Comparison of ENCODE assay signal across 14 cellular contexts in the genomic region with DNA sequence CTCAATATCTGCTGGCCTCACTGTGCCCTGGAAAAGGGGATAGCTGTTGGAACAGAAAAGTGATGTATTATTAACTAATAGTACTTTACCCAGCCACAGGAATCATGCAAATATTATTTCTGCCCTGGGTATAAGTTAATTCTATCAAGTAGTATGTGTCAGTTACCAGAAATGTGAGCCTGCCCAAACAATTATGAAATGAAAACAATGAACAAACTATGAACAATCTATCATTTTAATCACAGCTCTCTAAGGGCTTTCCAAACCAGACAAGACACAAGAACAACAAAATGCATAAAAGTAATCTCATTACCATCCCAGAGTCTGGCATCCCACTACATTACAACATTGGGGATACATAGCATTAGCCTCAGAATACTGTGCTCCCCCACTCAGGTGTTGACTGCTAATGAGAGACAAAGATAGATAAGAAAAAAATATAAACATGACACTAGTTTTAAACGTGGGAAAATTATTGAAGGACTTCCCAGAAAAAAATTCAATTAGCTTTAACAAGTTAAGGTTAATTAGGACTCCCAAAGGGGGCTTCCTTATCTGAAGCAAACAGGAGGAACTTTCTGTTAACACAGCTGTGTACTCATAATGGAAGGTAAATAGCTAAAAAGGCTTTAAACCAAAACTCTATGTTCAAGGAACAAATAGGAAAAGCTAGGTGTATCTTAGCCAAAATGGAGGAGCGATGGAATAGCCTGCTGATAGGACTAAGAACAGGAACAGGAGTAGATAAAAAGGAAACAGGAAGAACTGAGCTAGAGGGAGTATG. TPM values are rescaled to one million over a fixed set of nuclear protein-coding genes. Genes with fewer than 3 reads are reported as not detected.
DNase-seq lines count a peak whose midpoint lies in the region; ATAC-seq and TF ChIP-seq lines count a peak whose summit lies in the region.
"Had no signal": no experiment of that assay in that cellular context is flagged by ENCODE, and none has a peak within 500 bp of the region (broad histone marks: within the 10 kb centered on the region; RNA-seq: fewer than 3 reads in every experiment).

No MANE protein-coding gene starts in this region.

- H3K4me3 Mint-ChIP-seq in CD4-positive, alpha-beta memory T cell = peak overlapping the region; percentile 54 to 97 (median 80)
- H3K4me3 Mint-ChIP-seq in naive thymus-derived CD8-positive, alpha-beta T cell = peak overlapping the region; percentile 40 to 99 (median 90)

- CTCF ChIA-PET in CD4-positive, alpha-beta memory T cell (lab: Charles Lee; ENCODE audit: partially characterized antibody) = interaction anchor here (1.4 to 5.6 kb wide), 4 partner anchors 17 to 47 kb away, joined by 3 to 53 read pairs (median 16); partner anchors contain the start of gene EXD2
- CTCF ChIA-PET in HEK293 (lab: Yijun Ruan, JAX) = interaction anchor here (0.6 to 4.4 kb wide), 7 partner anchors 9 to 832 kb away, joined by 3 to 24 read pairs (median 7); no protein-coding TSS in a partner anchor

- H3K9me3 Mint-ChIP-seq in CD4-positive, alpha-beta memory T cell = peaks cover 0 to 5% (median 0%) of the 10 kb centered on the region in 8 donors
- no peaks in the 10 kb centered on the region for H3K9me3 Mint-ChIP-seq in naive thymus-derived CD8-positive, alpha-beta T cell

- TF ChIP-seq CTCF in HEK293 (tag by site-specific recombination; IDR thresholded peaks at IDR 0.05) (no peak), adrenal gland (IDR thresholded peaks at IDR 0.05) (no peak)

- H3K27me3 Mint-ChIP-seq in CD4-positive, alpha-beta memory T cell = peaks cover 0 to 2% of the 10 kb centered on the region in 2 donors
- H3K27me3 Mint-ChIP-seq in naive thymus-derived CD8-positive, alpha-beta T cell = no peaks in the 10 kb centered on the region

- no peak for TF ChIP-seq POLR2A in adrenal gland (IDR thresholded peaks at IDR 0.05)

- peaks cover 63% of the 10 kb centered on the region for H3K4me1 ChIP-seq in CD4-positive, alpha-beta memory T cell (ENCODE audit: insufficient read depth, low read length)
- H3K4me1 ChIP-seq in HEK293 (ENCODE audit: control insufficient read depth, insufficient read depth, low read length) = peaks cover 19% of the 10 kb centered on the region
- H3K4me1 ChIP-seq in adrenal gland (replicated peaks in 1 of 2) = peaks cover 6 to 56% of the 10 kb centered on the region in 2 donors

- peak overlapping the region in 6 of 7 donors; percentile 3 to 91 (median 64) for H3K27ac Mint-ChIP-seq in CD4-positive, alpha-beta memory T cell
- peak overlapping the region in 9 of 10 donors; percentile 4 to 88 (median 69) for H3K27ac Mint-ChIP-seq in naive thymus-derived CD8-positive, alpha-beta T cell

- no peak for ATAC-seq in naive thymus-derived CD8-positive, alpha-beta T cell
- no peak for ATAC-seq in HG03342 (IDR thresholded peaks at IDR 0.05; ENCODE audit: unreplicated experiment)
- ATAC-seq: HCT116 had no signal

- no peak overlapping the region for H3K4me3 ChIP-seq in CD4-positive, alpha-beta memory T cell (ENCODE audit: low read length in 2 of 2)
- H3K4me3 ChIP-seq in HEK293 (ENCODE audit: low read depth, low read length) = no peak overlapping the region
- no peak overlapping the region for H3K4me3 ChIP-seq in adrenal gland
- H3K4me3 ChIP-seq: lung had no signal

- WGBS in adrenal gland, 4 donors = 37 to 48% (median 45%) methylated on average over 2 of the region's 2 CpGs

- H3K36me3 ChIP-seq in CD4-positive, alpha-beta memory T cell (ENCODE audit: insufficient read depth, low read length) = peaks cover 8% of the 10 kb centered on the region
- H3K36me3 ChIP-seq in HEK293 (ENCODE audit: control insufficient read depth in 2 of 2, insufficient read depth in 1 of 2, low read length in 2 of 2) (peaks cover 0 to 23% of the 10 kb centered on the region in 2 experiments; a peak in 2 of 3 replicates), adrenal gland (replicated peaks in 1 of 2) (peaks cover 0 to 5% of the 10 kb centered on the region in 2 donors)
- H3K36me3 ChIP-seq: ascending aorta had no signal

- no peak for DNase-seq in CD4-positive, alpha-beta memory T cell
- DNase-seq in adrenal gland (no peak), NOMO-1 (lab: John Stamatoyannopoulos, UW; ENCODE audit: unreplicated experiment in 2 of 2) (no peak), substantia nigra (lab: John Stamatoyannopoulos, UW) (no peak), NOMO-1 treated with dmso at 0.1 percent for 144 hours (lab: John Stamatoyannopoulos, UW; ENCODE audit: unreplicated experiment) (no peak)
- no peak for DNase-seq in naive thymus-derived CD8-positive, alpha-beta T cell
- DNase-seq: esophagus squamous epithelium, NCI-H1105 treated with DMSO at 0.1 percent for 48 hours, small intestine had no signal

- intact Hi-C loops in CD4-positive, alpha-beta memory T cell (cut with micrococcal nuclease) = loop anchor here (5.0 kb wide), 3 partner anchors 93 to 1907 kb away; partner anchors contain the start of genes PALS1 and SUSD6
- intact Hi-C loops in adrenal gland (cut with DNase I) = no loop called here

- POLR2A ChIA-PET in CD4-positive, alpha-beta memory T cell (lab: Charles Lee; ENCODE audit: partially characterized antibody) = interaction anchor here (0.9 to 1.1 kb wide), 2 partner anchors 17 to 248 kb away, joined by 4 to 5 read pairs; partner anchors contain the start of genes ERH and SLC39A9
- POLR2A ChIA-PET in HEK293 (lab: Yijun Ruan, JAX) = no interaction called here
- POLR2A ChIA-PET in naive thymus-derived CD8-positive, alpha-beta T cell (lab: Charles Lee) = interaction anchor here (0.6 to 0.8 kb wide), 2 partner anchors 42 to 249 kb away, joined by 3 to 4 read pairs; partner anchors contain the start of genes ERH, EXD2 and SLC39A9

- peaks cover 43 to 68% (median 54%) of the 10 kb centered on the region in 4 donors for H3K4me1 Mint-ChIP-seq in CD4-positive, alpha-beta memory T cell
- H3K4me1 Mint-ChIP-seq in naive thymus-derived CD8-positive, alpha-beta T cell = peaks cover 31 to 66% (median 63%) of the 10 kb centered on the region in 4 donors

- no peak overlapping the region for H3K27ac ChIP-seq in CD4-positive, alpha-beta memory T cell (ENCODE audit: low read depth, low read length)
- H3K27ac ChIP-seq in HEK293 (ENCODE audit: extremely low read depth, low read depth, low read length) (no peak overlapping the region), adrenal gland (peak overlapping the region in 4 of 5 donors; percentile 9 to 14 (median 10)), substantia nigra (ENCODE audit: low read depth, low read length, poor library complexity, severe bottlenecking) (no peak overlapping the region)

- no peaks in the 10 kb centered on the region for H3K27me3 ChIP-seq in CD4-positive, alpha-beta memory T cell (ENCODE audit: insufficient read depth, low read length)
- H3K27me3 ChIP-seq in adrenal gland = no peaks in the 10 kb centered on the region
- H3K27me3 ChIP-seq: ascending aorta, esophagus squamous epithelium had no signal

- H3K36me3 Mint-ChIP-seq in CD4-positive, alpha-beta memory T cell = peaks cover 22 to 41% of the 10 kb centered on the region in 2 donors
- peaks cover 0 to 50% (median 11%) of the 10 kb centered on the region in 3 donors for H3K36me3 Mint-ChIP-seq in naive thymus-derived CD8-positive, alpha-beta T cell

- no peaks in the 10 kb centered on the region for H3K9me3 ChIP-seq in CD4-positive, alpha-beta memory T cell (ENCODE audit: control insufficient read depth in 1 of 2, low read length in 2 of 2)
- H3K9me3 ChIP-seq in HEK293 (ENCODE audit: control insufficient read depth, insufficient read depth, low read depth, low read length) (no peaks in the 10 kb centered on the region), adrenal gland (replicated peaks in 1 of 3) (no peaks in the 10 kb centered on the region)
- H3K9me3 ChIP-seq: ascending aorta, esophagus squamous epithelium had no signal

TF ChIP-seq in HEK293, 187 proteins besides CTCF, POLR2A, EP300 and RAD21 (continues in another document):
- TF ChIP-seq ZNF792 (tag by site-specific recombination; IDR thresholded peaks at IDR 0.05) (no peak), YY2 (tag by site-specific recombination; IDR thresholded peaks at IDR 0.05) (no peak)
- TF ChIP-seq, protein P1, sequence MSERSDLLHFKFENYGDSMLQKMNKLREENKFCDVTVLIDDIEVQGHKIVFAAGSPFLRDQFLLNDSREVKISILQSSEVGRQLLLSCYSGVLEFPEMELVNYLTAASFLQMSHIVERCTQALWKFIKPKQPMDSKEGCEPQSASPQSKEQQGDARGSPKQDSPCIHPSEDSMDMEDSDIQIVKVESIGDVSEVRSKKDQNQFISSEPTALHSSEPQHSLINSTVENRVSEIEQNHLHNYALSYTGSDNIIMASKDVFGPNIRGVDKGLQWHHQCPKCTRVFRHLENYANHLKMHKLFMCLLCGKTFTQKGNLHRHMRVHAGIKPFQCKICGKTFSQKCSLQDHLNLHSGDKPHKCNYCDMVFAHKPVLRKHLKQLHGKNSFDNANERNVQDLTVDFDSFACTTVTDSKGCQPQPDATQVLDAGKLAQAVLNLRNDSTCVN (tag by site-specific recombination; optimal IDR thresholded peaks at IDR 0.05) = no peak

RNA-seq across cellular contexts. Expression of gene DCAF5, which starts 3.3 kb away (rescaled TPM):
- total RNA-seq in CD4-positive, alpha-beta memory T cell = 10 to 100 TPM; 69.3 to 75.7 TPM
- 10 to 100 TPM; 54.4 to 73.4 TPM for polyA plus RNA-seq in CD4-positive, alpha-beta memory T cell
- 10 to 100 TPM; 19.9 to 48.0 (median 38.0) TPM for total RNA-seq in adrenal gland
- 10 to 100 TPM; 27.9 to 38.2 (median 34.1) TPM for polyA plus RNA-seq in adrenal gland
- 10 to 100 TPM; 74.2 to 78.8 TPM for total RNA-seq in naive thymus-derived CD8-positive, alpha-beta T cell
- polyA plus RNA-seq in naive thymus-derived CD8-positive, alpha-beta T cell = 10 to 100 TPM; 73.1 to 87.2 (median 79.1) TPM

RNA-seq across cellular contexts. Expression of gene EXD2, which starts 41.6 kb away (rescaled TPM):
- total RNA-seq in CD4-positive, alpha-beta memory T cell = 10 to 100 TPM; 14.3 to 15.7 TPM
- 1 to 10 TPM; 4.6 to 8.9 TPM for polyA plus RNA-seq in CD4-positive, alpha-beta memory T cell
- 10 to 100 TPM; 11.2 to 23.0 (median 16.7) TPM for total RNA-seq in adrenal gland
- polyA plus RNA-seq in adrenal gland = 10 to 100 TPM in 1 of 3 donors, 1 to 10 TPM in 2; 6.4 to 13.0 (median 9.0) TPM
- total RNA-seq in naive thymus-derived CD8-positive, alpha-beta T cell = 10 to 100 TPM; 12.4 to 12.6 TPM
- polyA plus RNA-seq in naive thymus-derived CD8-positive, alpha-beta T cell = 10 to 100 TPM in 1 of 3 donors, 1 to 10 TPM in 2; 5.8 to 11.1 (median 8.2) TPM

Comparison
In these comparisons a context has a peak if more than half of its experiments do, and no peak if none do; other contexts are left out.
1. H3K27ac ChIP-seq: peak in adrenal gland (4 of 5); none in CD4-positive, alpha-beta memory T cell (single experiment), HEK293 (single experiment) and substantia nigra (single experiment).